Comparison of ENCODE assay signal across 1 cellular context in the genomic region with DNA sequence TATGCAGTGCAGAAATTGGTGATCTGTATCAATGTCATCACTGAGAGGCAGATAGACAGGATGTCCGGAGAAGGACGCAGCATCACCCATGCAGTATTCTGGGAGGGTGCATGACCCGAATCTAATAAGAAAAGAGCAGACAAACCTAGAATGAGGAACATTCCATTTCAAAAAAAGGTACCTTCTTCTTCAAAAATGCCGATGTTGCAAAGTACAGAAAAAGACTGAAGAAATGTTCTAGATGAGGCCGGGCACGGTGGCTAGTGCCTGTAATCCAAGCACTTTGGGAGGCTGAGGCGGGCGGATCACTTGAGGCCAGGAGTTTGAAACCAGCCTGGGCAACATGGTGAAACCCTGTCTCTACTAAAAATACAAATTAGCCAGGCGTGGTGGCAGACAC. TPM values are rescaled to one million over a fixed set of nuclear protein-coding genes. Genes with fewer than 3 reads are reported as not detected.
"Had no signal": no experiment of that assay in that cellular context is flagged by ENCODE, and none has a peak within 500 bp of the region (broad histone marks: within the 10 kb centered on the region; RNA-seq: fewer than 3 reads in every experiment).

No MANE protein-coding gene starts in this region.

RNA-seq across cellular contexts. Expression of a gene that starts 28.2 kb away (rescaled TPM):
- total RNA-seq: MCF 10A had no signal
